In genomic region chrX:130120746-130121504, GRCh38 we compare ENCODE assay signal across 1 cellular context.
TF ChIP-seq lines count a peak whose summit lies in the region.

No MANE protein-coding gene starts in this region.

TF ChIP-seq in GM12878, 131 proteins besides CTCF, POLR2A, EP300 and RAD21 (continued from another document and continues in another):
- TF ChIP-seq E4F1 (IDR thresholded peaks at IDR 0.05; ENCODE audit: borderline replicate concordance, partially characterized antibody) (no peak), IKZF2 (IDR thresholded peaks at IDR 0.05) (peak in 1 of 2 experiments; percentile 31; a peak in 1 of 4 replicates), BCL3 (IDR thresholded peaks at IDR 0.05; ENCODE audit: borderline replicate concordance, insufficient read depth, low read depth, low read length, poor library complexity, severe bottlenecking) (no peak), MLLT1 (IDR thresholded peaks at IDR 0.05) (no peak), SMAD1 (IDR thresholded peaks at IDR 0.05; ENCODE audit: low read depth, partially characterized antibody) (no peak), REST (IDR thresholded peaks at IDR 0.05; ENCODE audit: low read depth, low read length) (no peak), STAT1 (conservative IDR thresholded peaks at IDR 0.05) (no peak), CBX3 (IDR thresholded peaks at IDR 0.05; ENCODE audit: borderline replicate concordance, low read depth) (no peak), BHLHE40 (IDR thresholded peaks at IDR 0.05; ENCODE audit: borderline replicate concordance in 1 of 2, low read depth in 2 of 2, low read length in 1 of 2) (peak; percentile 23 to 52; a peak in 2 of 4 replicates), IKZF1 (conservative IDR thresholded peaks at IDR 0.05) (peak; percentile 68), ATF3 (IDR thresholded peaks at IDR 0.05; ENCODE audit: borderline replicate concordance, extremely low read depth, low read depth, low read length) (no peak), SUPT20H (IDR thresholded peaks at IDR 0.05; ENCODE audit: borderline replicate concordance, control insufficient read depth, low read depth, low read length) (no peak), NFYA (IDR thresholded peaks at IDR 0.05; ENCODE audit: borderline replicate concordance, low read depth, low read length) (no peak), SIN3A (IDR thresholded peaks at IDR 0.05; ENCODE audit: low read depth, low read length) (no peak), ETV6 (conservative IDR thresholded peaks at IDR 0.05 in 1 of 2, IDR thresholded peaks at IDR 0.05 in 1 of 2; ENCODE audit: borderline replicate concordance in 1 of 2, low read depth in 1 of 2) (no peak), USF2 (IDR thresholded peaks at IDR 0.05; ENCODE audit: borderline replicate concordance, low read depth, low read length) (no peak), ZNF384 (IDR thresholded peaks at IDR 0.05; ENCODE audit: borderline replicate concordance, low read depth, low read length) (no peak), ATF7 (IDR thresholded peaks at IDR 0.05; ENCODE audit: low read depth) (no peak), MEF2A (IDR thresholded peaks at IDR 0.05; ENCODE audit: insufficient read depth, low read depth, low read length) (no peak), CHD4 (IDR thresholded peaks at IDR 0.05) (no peak), ZZZ3 (IDR thresholded peaks at IDR 0.05; ENCODE audit: control insufficient read depth, insufficient read length, low read depth) (no peak), IRF5 (IDR thresholded peaks at IDR 0.05; ENCODE audit: borderline replicate concordance) (no peak), ELK1 (IDR thresholded peaks at IDR 0.05; ENCODE audit: low read depth, low read length) (no peak), RB1 (IDR thresholded peaks at IDR 0.05; ENCODE audit: borderline replicate concordance) (peak; percentile 80; the same call in 1 of the 2 replicates), IRF3 (IDR thresholded peaks at IDR 0.05) (no peak), MAX (IDR thresholded peaks at IDR 0.05; ENCODE audit: low read depth, low read length) (no peak), ZNF207 (IDR thresholded peaks at IDR 0.05; ENCODE audit: borderline replicate concordance) (no peak), FOXM1 (IDR thresholded peaks at IDR 0.05; ENCODE audit: low read depth, low read length) (no peak), CREM (IDR thresholded peaks at IDR 0.05; ENCODE audit: low read depth) (no peak), CBFB (IDR thresholded peaks at IDR 0.05; ENCODE audit: low read depth) (no peak), EED (IDR thresholded peaks at IDR 0.05; ENCODE audit: low read depth) (peak; percentile 44; the same call in 1 of the 2 replicates), ATF2 (IDR thresholded peaks at IDR 0.05; ENCODE audit: low read length) (no peak), BCLAF1 (IDR thresholded peaks at IDR 0.05) (no peak), CHD2 (IDR thresholded peaks at IDR 0.05; ENCODE audit: borderline replicate concordance, low read depth, low read length) (no peak), ZNF274 (IDR thresholded peaks at IDR 0.05; ENCODE audit: insufficient read depth, insufficient read length) (no peak)
